ENCODE assay signal across 18 cellular contexts in genomic region chr10:116597543-116597942, GRCh38. TPM values are rescaled to one million over a fixed set of nuclear protein-coding genes. Genes with fewer than 3 reads are reported as not detected.
DNase-seq lines count a peak whose midpoint lies in the region; ATAC-seq and TF ChIP-seq lines count a peak whose summit lies in the region.
"Had no signal": no experiment of that assay in that cellular context is flagged by ENCODE, and none has a peak within 500 bp of the region (broad histone marks: within the 10 kb centered on the region; RNA-seq: fewer than 3 reads in every experiment).

No MANE protein-coding gene starts in this region.

- H3K9me3 ChIP-seq in right atrium auricular region (no peaks in the 10 kb centered on the region), Panc1 (ENCODE audit: control insufficient read depth, insufficient read depth, low read depth, low read length) (no peaks in the 10 kb centered on the region), mucosa of descending colon (no peaks in the 10 kb centered on the region), thyroid gland (no peaks in the 10 kb centered on the region)
- H3K9me3 ChIP-seq: BLaER1 had no signal

- DNase-seq in right atrium auricular region (ENCODE audit: low spot score): peak; percentile 34
- no peak for DNase-seq in cardiac septum (ENCODE audit: low spot score)
- DNase-seq in Panc1 (ENCODE audit: low read depth, low spot score): no peak
- DNase-seq in mucosa of descending colon: no peak
- no peak for DNase-seq in HCEC 1CT
- DNase-seq in activated naive CD4-positive, alpha-beta T cell treated with anti-CD3 and anti-CD28 coated beads, Interleukin-2, amount 50 U/mL, for 72 hours (ENCODE audit: low spot score in 2 of 2): no peak
- no peak for DNase-seq in thyroid gland
- DNase-seq: 8988T; CD4-positive, alpha-beta memory T cell; DMS153; DMS79; GDM1 had no signal

- H3K4me3 ChIP-seq in right atrium auricular region (no peak overlapping the region), Panc1 (ENCODE audit: low read depth in 2 of 2, low read length in 2 of 2) (no peak overlapping the region), mucosa of descending colon (no peak overlapping the region), thyroid gland (replicated peaks in 1 of 3) (no peak overlapping the region)
- H3K4me3 ChIP-seq: BLaER1, GM23338 had no signal

- H3K27ac ChIP-seq in right atrium auricular region: no peak overlapping the region
- H3K27ac ChIP-seq in Panc1 (ENCODE audit: low read length): no peak overlapping the region
- no peak overlapping the region for H3K27ac ChIP-seq in thyroid gland
- H3K27ac ChIP-seq: BLaER1 had no signal

- CTCF ChIA-PET in Panc1 (lab: Charles Lee): no interaction called here

- no peaks in the 10 kb centered on the region for H3K4me1 ChIP-seq in right atrium auricular region
- no peaks in the 10 kb centered on the region for H3K4me1 ChIP-seq in Panc1 (ENCODE audit: control insufficient read depth, insufficient read depth, low read length)
- no peaks in the 10 kb centered on the region for H3K4me1 ChIP-seq in mucosa of descending colon (ENCODE audit: low read depth)
- no peaks in the 10 kb centered on the region for H3K4me1 ChIP-seq in thyroid gland

- no peaks in the 10 kb centered on the region for H3K36me3 Mint-ChIP-seq in activated naive CD4-positive, alpha-beta T cell treated with anti-CD3 and anti-CD28 coated beads, Interleukin-2, amount 50 U/mL, for 72 hours
- H3K36me3 Mint-ChIP-seq: CD14-positive monocyte; CD4-positive, alpha-beta memory T cell had no signal

- TF ChIP-seq POLR2A in thyroid gland (IDR thresholded peaks at IDR 0.05): no peak

- H3K27ac Mint-ChIP-seq in activated naive CD4-positive, alpha-beta T cell treated with anti-CD3 and anti-CD28 coated beads, Interleukin-2, amount 50 U/mL, for 72 hours: no peak overlapping the region
- H3K27ac Mint-ChIP-seq: CD14-positive monocyte; CD4-positive, alpha-beta memory T cell; GM23338 had no signal

- ATAC-seq in Panc1: 0 out of 2 replicates have a peak, but pooled peaks have one; percentile 51
- peak; percentile 20 for ATAC-seq in mucosa of descending colon
- no peak for ATAC-seq in activated naive CD4-positive, alpha-beta T cell treated with anti-CD3 and anti-CD28 coated beads, Interleukin-2, amount 50 U/mL, for 72 hours
- ATAC-seq: GM23338 had no signal

- no peaks in the 10 kb centered on the region for H3K27me3 ChIP-seq in right atrium auricular region
- peaks cover 12% of the 10 kb centered on the region for H3K27me3 ChIP-seq in Panc1 (ENCODE audit: control insufficient read depth, insufficient read depth, low read length)
- H3K27me3 ChIP-seq in thyroid gland: no peaks in the 10 kb centered on the region
- H3K27me3 ChIP-seq: BLaER1 had no signal

- H3K36me3 ChIP-seq in right atrium auricular region (no peaks in the 10 kb centered on the region), Panc1 (ENCODE audit: control insufficient read depth, insufficient read depth, low read length) (no peaks in the 10 kb centered on the region), mucosa of descending colon (ENCODE audit: low read depth) (no peaks in the 10 kb centered on the region), thyroid gland (no peaks in the 10 kb centered on the region)
- H3K36me3 ChIP-seq: BLaER1 had no signal

- intact Hi-C loops in cardiac septum (cut with DNase I): no loop called here
- intact Hi-C loops in Panc1 (cut with micrococcal nuclease; ENCODE audit: unreplicated experiment): no loop called here
- intact Hi-C loops in mucosa of descending colon (cut with DNase I, micrococcal nuclease): no loop called here
- intact Hi-C loops in thyroid gland (cut with DNase I): no loop called here

- TF ChIP-seq CTCF in right atrium auricular region (IDR thresholded peaks at IDR 0.05) (no peak), Panc1 (IDR thresholded peaks at IDR 0.05) (0 out of 2 replicates have a peak, but pooled peaks have one; percentile 14), mucosa of descending colon (IDR thresholded peaks at IDR 0.05) (no peak), thyroid gland (IDR thresholded peaks at IDR 0.05) (no peak)

- BruUV-seq in Panc1 (replicated peaks; lab: Mats Ljungman, UMichigan): no TSS peak

- POLR2A ChIA-PET in Panc1 (lab: Charles Lee): no interaction called here

- in situ Hi-C loops in Panc1 (cut with HindIII; ENCODE audit: low pct_unique_long_range_greater_than_20kb, low sequenced_read_pairs): no loop called here

- WGBS in thyroid gland, 2 donors: 73 to 79% methylated on average over 5 of the region's 5 CpGs

- H3K9me3 Mint-ChIP-seq in activated naive CD4-positive, alpha-beta T cell treated with anti-CD3 and anti-CD28 coated beads, Interleukin-2, amount 50 U/mL, for 72 hours: no peaks in the 10 kb centered on the region
- H3K9me3 Mint-ChIP-seq: CD14-positive monocyte; CD4-positive, alpha-beta memory T cell; GM23338 had no signal

RNA-seq across cellular contexts. Expression of gene PNLIPRP1, which starts 6.8 kb away (rescaled TPM):
- total RNA-seq in right atrium auricular region (not detected), cardiac septum (not detected), Panc1 (2021; ENCODE audit: unreplicated experiment) (0.95 TPM), mucosa of descending colon (under 1 TPM in 1 of 3 donors, not detected in 2; 0.75 TPM), thyroid gland (not detected)
- polyA plus RNA-seq in Panc1 (2012; ENCODE audit: insufficient read length): not detected
- not detected for total RNA-seq in activated naive CD4-positive, alpha-beta T cell treated with anti-CD3 and anti-CD28 coated beads, Interleukin-2, amount 50 U/mL, for 72 hours
- total RNA-seq: A673; CD4-positive, alpha-beta memory T cell; Daoy; GM23338 had no signal
- polyA plus RNA-seq: AG04450; CD14-positive monocyte; CD4-positive, alpha-beta memory T cell had no signal

RNA-seq across cellular contexts. Expression of gene PNLIPRP2, which starts 23.2 kb away (rescaled TPM):
- not detected for total RNA-seq in right atrium auricular region
- total RNA-seq in cardiac septum: not detected
- 0.72 TPM for total RNA-seq in Panc1 (2021; ENCODE audit: unreplicated experiment)
- polyA plus RNA-seq in Panc1 (2012; ENCODE audit: insufficient read length): not detected
- total RNA-seq in mucosa of descending colon: 1 to 10 TPM; 2.8 to 8.9 (median 2.8) TPM
- total RNA-seq in activated naive CD4-positive, alpha-beta T cell treated with anti-CD3 and anti-CD28 coated beads, Interleukin-2, amount 50 U/mL, for 72 hours: not detected
- not detected for total RNA-seq in thyroid gland
- total RNA-seq: A673; CD4-positive, alpha-beta memory T cell; Daoy; GM23338 had no signal
- polyA plus RNA-seq: AG04450; CD14-positive monocyte; CD4-positive, alpha-beta memory T cell had no signal

RNA-seq across cellular contexts. Expression of gene PNLIP, which starts 51.8 kb away (rescaled TPM):
- total RNA-seq in right atrium auricular region (not detected), cardiac septum (not detected), Panc1 (2021; ENCODE audit: unreplicated experiment) (1.5 TPM), mucosa of descending colon (not detected), thyroid gland (not detected)
- not detected for polyA plus RNA-seq in Panc1 (2012; ENCODE audit: insufficient read length)
- total RNA-seq in activated naive CD4-positive, alpha-beta T cell treated with anti-CD3 and anti-CD28 coated beads, Interleukin-2, amount 50 U/mL, for 72 hours: not detected
- total RNA-seq: A673; CD4-positive, alpha-beta memory T cell; Daoy; GM23338 had no signal
- polyA plus RNA-seq: AG04450; CD14-positive monocyte; CD4-positive, alpha-beta memory T cell; GM23338 had no signal

Comparison
In these comparisons a context has a peak if more than half of its experiments do, and no peak if none do; other contexts are left out.
1. ATAC-seq: peak in Panc1 (single experiment) and mucosa of descending colon (single experiment); none in activated naive CD4-positive, alpha-beta T cell treated with anti-CD3 and anti-CD28 coated beads, Interleukin-2, amount 50 U/mL, for 72 hours (0 of 2).